In genomic region chr10:13659887-13660544, GRCh38 we compare ENCODE assay signal across 8 cellular contexts.
DNase-seq lines count a peak whose midpoint lies in the region; ATAC-seq lines count a peak whose summit lies in the region.

No MANE protein-coding gene starts in this region.

- DNase-seq in NCI-H1105 treated with DMSO at 0.1 percent for 48 hours (lab: John Stamatoyannopoulos, UW): peak; percentile 8
- no peak for DNase-seq in NCI-H1105 (lab: John Stamatoyannopoulos, UW)
- peak; percentile 57 for DNase-seq in MV-4-11 (lab: John Stamatoyannopoulos, UW)
- DNase-seq in activated CD4-positive, alpha-beta T cell treated with anti-CD3 and anti-CD28 coated beads for 24 hours (ENCODE audit: low read depth in 2 of 2): peak; percentile 46 to 47
- DNase-seq in cerebellum (ENCODE audit: low spot score): peak; percentile 73
- peak; percentile 59 for DNase-seq in stimulated activated CD4-positive, alpha-beta T cell treated with anti-CD3 and anti-CD28 coated beads, Interleukin-1b, Interleukin-23, amount 100 ng/mL, for 48 hours

- no peak for ATAC-seq in HG03108 (IDR thresholded peaks at IDR 0.05; ENCODE audit: unreplicated experiment)

- H3K27ac ChIP-seq in layer of hippocampus (ENCODE audit: low read depth, low read length): peak overlapping the region; percentile 69

- H3K27me3 ChIP-seq in layer of hippocampus (ENCODE audit: control insufficient read depth, insufficient read depth, low read length): no peaks in the 10 kb centered on the region
